In genomic region chr11:128031538-128032134, GRCh38 we compare ENCODE assay signal across 7 cellular contexts.
DNase-seq lines count a peak whose midpoint lies in the region; ATAC-seq and TF ChIP-seq lines count a peak whose summit lies in the region.
"Not testable (repeated sequence)": the region's sequence is repeated elsewhere in the genome, so short reads cannot be mapped to it uniquely, and the experiment has no call there.

No MANE protein-coding gene starts in this region.

- H3K9me3 ChIP-seq in gastroesophageal sphincter; parathyroid adenoma (ENCODE audit: control insufficient read depth, low read length): not testable (repeated sequence)

- H3K36me3 ChIP-seq in gastroesophageal sphincter; parathyroid adenoma (ENCODE audit: control insufficient read depth, insufficient read depth, low read length): not testable (repeated sequence)

- peak; percentile 93 for ATAC-seq in GM18498 (IDR thresholded peaks at IDR 0.05; ENCODE audit: unreplicated experiment)
- peak; percentile 89 for ATAC-seq in HG02759 (IDR thresholded peaks at IDR 0.05; ENCODE audit: unreplicated experiment)
- ATAC-seq in SK-N-SH treated with all-trans-retinoic acid at 6 μM for 48 hours: peak; percentile 94
- ATAC-seq in gastroesophageal sphincter: peak; percentile 53

- H3K4me1 ChIP-seq in gastroesophageal sphincter, parathyroid adenoma: not testable (repeated sequence)

- 36 to 53% methylated on average over 9 to 14 of the region's 14 CpGs for WGBS in gastroesophageal sphincter (ENCODE audit: low coverage in 1 of 2), 2 donors

- peaks cover 43% of the 10 kb centered on the region for H3K27me3 ChIP-seq in gastroesophageal sphincter
- not testable (repeated sequence) for H3K27me3 ChIP-seq in parathyroid adenoma (ENCODE audit: control insufficient read depth, insufficient read depth, low read length)

- not testable (repeated sequence) for H3K79me2 ChIP-seq in parathyroid adenoma

- not testable (repeated sequence) for H3K9ac ChIP-seq in parathyroid adenoma

- H2AFZ ChIP-seq in parathyroid adenoma: not testable (repeated sequence)

- H3K4me2 ChIP-seq in parathyroid adenoma (ENCODE audit: low read length): not testable (repeated sequence)

- not testable (repeated sequence) for TF ChIP-seq EP300 in gastroesophageal sphincter (IDR thresholded peaks at IDR 0.05)

- peak; percentile 61 to 77 (median 65) for TF ChIP-seq CTCF in gastroesophageal sphincter (IDR thresholded peaks at IDR 0.05)
- peak; percentile 30 for TF ChIP-seq CTCF in parathyroid adenoma (IDR thresholded peaks at IDR 0.05)

- TF ChIP-seq POLR2A in gastroesophageal sphincter (IDR thresholded peaks at IDR 0.05): not testable (repeated sequence)

- not testable (repeated sequence) for H3K27ac ChIP-seq in gastroesophageal sphincter, parathyroid adenoma

- peak; percentile 78 for DNase-seq in NCI-H1105 (lab: John Stamatoyannopoulos, UW)
- peak; percentile 63 for DNase-seq in activated naive CD4-positive, alpha-beta T cell treated with Interleukin-2 at 50 U/mL for 16 hours

- not testable (repeated sequence) for H3K4me3 ChIP-seq in gastroesophageal sphincter; parathyroid adenoma (ENCODE audit: low read depth, low read length)

TF ChIP-seq in SK-N-SH treated with all-trans-retinoic acid at 6 μM for 48 hours, 23 proteins besides CTCF, POLR2A, EP300 and RAD21:
- TF ChIP-seq ZNF70 (CRISPR knock-in tag; IDR thresholded peaks at IDR 0.05): peak; percentile 30; the same call in 1 of the 2 replicates
TF ChIP-seq in SK-N-SH treated with all-trans-retinoic acid at 6 μM for 48 hours: peak in this region for 1; not testable (repeated sequence) for 22.
